In genomic region chr11:128524172-128524571, GRCh38 we compare ENCODE assay signal across 11 cellular contexts.
DNase-seq lines count a peak whose midpoint lies in the region; ATAC-seq and TF ChIP-seq lines count a peak whose summit lies in the region.
"Had no signal": no experiment of that assay in that cellular context is flagged by ENCODE, and none has a peak within 500 bp of the region (broad histone marks: within the 10 kb centered on the region; RNA-seq: fewer than 3 reads in every experiment).

No MANE protein-coding gene starts in this region.

- H3K27ac ChIP-seq in left ventricle myocardium inferior (replicated peaks): peak overlapping the region; percentile 97
- H3K27ac ChIP-seq in right cardiac atrium (ENCODE audit: low read length): no peak overlapping the region
- no peak overlapping the region for H3K27ac ChIP-seq in mesenchymal stem cell (ENCODE audit: low read length, poor library complexity, severe bottlenecking)

- peak overlapping the region; percentile 97 for H3K4me3 Mint-ChIP-seq in activated naive CD8-positive, alpha-beta T cell treated with anti-CD3 and anti-CD28 coated beads for 36 hours

- H3K27me3 Mint-ChIP-seq in activated naive CD8-positive, alpha-beta T cell treated with anti-CD3 and anti-CD28 coated beads for 36 hours: no peaks in the 10 kb centered on the region

- no peaks in the 10 kb centered on the region for H3K36me3 ChIP-seq in left ventricle myocardium inferior
- peaks cover 0 to 2% of the 10 kb centered on the region in 2 experiments for H3K36me3 ChIP-seq in mesenchymal stem cell (ENCODE audit: control insufficient read depth in 1 of 2, insufficient read depth in 2 of 2, low read depth in 1 of 2, low read length in 2 of 2)

- H3K4ac ChIP-seq in mesenchymal stem cell (ENCODE audit: low read depth in 1 of 2, low read length in 2 of 2): no peak overlapping the region

- H3K18ac ChIP-seq in mesenchymal stem cell (ENCODE audit: low read depth in 1 of 2, low read length in 2 of 2): peak overlapping the region in 1 of 2 experiments; percentile 29

- ATAC-seq in right cardiac atrium: no peak

- intact Hi-C loops in left ventricle myocardium inferior (cut with micrococcal nuclease): no loop called here
- intact Hi-C loops in right cardiac atrium (cut with DNase I): no loop called here

- no peaks in the 10 kb centered on the region for H3K9me3 Mint-ChIP-seq in activated naive CD8-positive, alpha-beta T cell treated with anti-CD3 and anti-CD28 coated beads for 36 hours

- 83% methylated on average over 4 of the region's 4 CpGs for WGBS in right cardiac atrium
- 88% methylated on average over 2 of the region's 4 CpGs for WGBS in mesenchymal stem cell

- peaks cover 28% of the 10 kb centered on the region for H3K36me3 Mint-ChIP-seq in activated naive CD8-positive, alpha-beta T cell treated with anti-CD3 and anti-CD28 coated beads for 36 hours

- H3K27ac Mint-ChIP-seq in activated naive CD8-positive, alpha-beta T cell treated with anti-CD3 and anti-CD28 coated beads for 36 hours: peak overlapping the region; percentile 99

- DNase-seq in left ventricle myocardium inferior (no peak), right cardiac atrium (no peak), mesenchymal stem cell (no peak), cortex of kidney (lab: John Stamatoyannopoulos, UW) (no peak), HK-2 (ENCODE audit: unreplicated experiment) (no peak), EL (no peak)
- DNase-seq in activated naive CD8-positive, alpha-beta T cell treated with anti-CD3 and anti-CD28 coated beads for 36 hours: no peak
- no peak for DNase-seq in stimulated activated CD4-positive, alpha-beta T cell treated with anti-CD3 and anti-CD28 coated beads, Interleukin-15, amount 100 ng/mL, for 24 hours
- DNase-seq: amygdala, foreskin melanocyte, NCI-H748 treated with DMSO at 0.1 percent for 48 hours had no signal

- H3K14ac ChIP-seq in mesenchymal stem cell (ENCODE audit: low read length in 2 of 2): no peak overlapping the region

- H3K9ac ChIP-seq in mesenchymal stem cell (ENCODE audit: low read length): peak overlapping the region; percentile 91

- H4K8ac ChIP-seq in mesenchymal stem cell (ENCODE audit: low read length): no peak overlapping the region

- no peak overlapping the region for H2BK15ac ChIP-seq in mesenchymal stem cell (ENCODE audit: low read depth, poor library complexity, severe bottlenecking)

- no peak overlapping the region for H2BK120ac ChIP-seq in mesenchymal stem cell (ENCODE audit: low read depth, low read length)

- no peak overlapping the region for H2BK5ac ChIP-seq in mesenchymal stem cell (ENCODE audit: low read depth, low read length, poor library complexity, severe bottlenecking)

- no peaks in the 10 kb centered on the region for H3K27me3 ChIP-seq in left ventricle myocardium inferior (ENCODE audit: low read depth)
- no peaks in the 10 kb centered on the region for H3K27me3 ChIP-seq in right cardiac atrium (ENCODE audit: control insufficient read depth, insufficient read depth)
- no peaks in the 10 kb centered on the region for H3K27me3 ChIP-seq in mesenchymal stem cell (ENCODE audit: control insufficient read depth in 1 of 2, insufficient read depth in 1 of 2, low read length in 2 of 2)

- TF ChIP-seq CTCF in left ventricle myocardium inferior (IDR thresholded peaks at IDR 0.05; ENCODE audit: borderline replicate concordance): no peak

- no peak overlapping the region for H3K23ac ChIP-seq in mesenchymal stem cell (ENCODE audit: low read length in 2 of 2)

- no peak overlapping the region for H2AK5ac ChIP-seq in mesenchymal stem cell (ENCODE audit: low read length, severe bottlenecking)

- peaks cover 79% of the 10 kb centered on the region for H3K4me1 ChIP-seq in left ventricle myocardium inferior
- H3K4me1 ChIP-seq in right cardiac atrium (ENCODE audit: control insufficient read depth, insufficient read depth, low read length): peaks cover 3% of the 10 kb centered on the region
- H3K4me1 ChIP-seq in mesenchymal stem cell (ENCODE audit: control insufficient read depth, insufficient read depth, low read depth, low read length): peaks cover 2% of the 10 kb centered on the region

- peaks cover 55% of the 10 kb centered on the region for H3K4me1 Mint-ChIP-seq in activated naive CD8-positive, alpha-beta T cell treated with anti-CD3 and anti-CD28 coated beads for 36 hours

- H3K4me2 ChIP-seq in mesenchymal stem cell (ENCODE audit: low read length, poor library complexity, severe bottlenecking): no peak overlapping the region

- no peak overlapping the region for H2AFZ ChIP-seq in mesenchymal stem cell (ENCODE audit: low read depth, low read length)

- H2BK12ac ChIP-seq in mesenchymal stem cell (ENCODE audit: low read length in 2 of 2): no peak overlapping the region

- peaks cover 1% of the 10 kb centered on the region for H3K79me1 ChIP-seq in mesenchymal stem cell (replicated peaks; ENCODE audit: low read length, poor library complexity, severe bottlenecking)

- no peak overlapping the region for H3K4me3 ChIP-seq in left ventricle myocardium inferior
- H3K4me3 ChIP-seq in right cardiac atrium (ENCODE audit: low read length): no peak overlapping the region
- peak overlapping the region in 1 of 2 experiments; percentile 75 for H3K4me3 ChIP-seq in mesenchymal stem cell (ENCODE audit: insufficient read depth in 1 of 2, low read depth in 1 of 2, low read length in 2 of 2)

- H4K91ac ChIP-seq in mesenchymal stem cell (ENCODE audit: low read length): no peak overlapping the region

- H3K9me3 ChIP-seq in left ventricle myocardium inferior (replicated peaks) (no peaks in the 10 kb centered on the region), right cardiac atrium (ENCODE audit: control insufficient read depth, low read length) (no peaks in the 10 kb centered on the region), mesenchymal stem cell (ENCODE audit: control insufficient read depth, low read length) (no peaks in the 10 kb centered on the region)
